Comparison of ENCODE assay signal across 8 cellular contexts in genomic region chr2:61658841-61659780, GRCh38.
DNase-seq lines count a peak whose midpoint lies in the region; ATAC-seq and TF ChIP-seq lines count a peak whose summit lies in the region.

No MANE protein-coding gene starts in this region.

- ATAC-seq in lung (ENCODE audit: insufficient read depth, low FRiP score) (peak; percentile 58), HG02571 (IDR thresholded peaks at IDR 0.05; ENCODE audit: unreplicated experiment) (no peak), HG03139 (IDR thresholded peaks at IDR 0.05; ENCODE audit: unreplicated experiment) (no peak), HG02798 (IDR thresholded peaks at IDR 0.05; ENCODE audit: poor library complexity, unreplicated experiment) (no peak)

- peak overlapping the region; percentile 58 for H3K4me3 ChIP-seq in ACC112 (ENCODE audit: low read depth, low read length)
- H3K4me3 ChIP-seq in choroid plexus epithelial cell (ENCODE audit: low read depth, low read length), result no peak overlapping the region
- no peak overlapping the region for H3K4me3 ChIP-seq in lung

- H2AFZ ChIP-seq in ACC112 (ENCODE audit: low read length, unreplicated experiment), result peak overlapping the region; percentile 96

- no peaks in the 10 kb centered on the region for H3K9me3 ChIP-seq in lung (ENCODE audit: control insufficient read depth in 2 of 2, insufficient read depth in 1 of 2, low read length in 1 of 2)

- H3K4me1 ChIP-seq in ACC112 (ENCODE audit: control insufficient read depth, insufficient read depth, low read length, unreplicated experiment), result peaks cover 12% of the 10 kb centered on the region
- H3K4me1 ChIP-seq in lung (ENCODE audit: control insufficient read depth in 2 of 2, insufficient read depth in 2 of 2, low read length in 2 of 2), result peaks cover 1 to 2% of the 10 kb centered on the region in 2 donors

- peak; percentile 66 for DNase-seq in GM10248 (ENCODE audit: extremely low spot score)
- DNase-seq in NCI-H460 (ENCODE audit: extremely low read depth, low read depth), result peak; percentile 48
- DNase-seq in choroid plexus epithelial cell (ENCODE audit: low read depth), result peak; percentile 68
- no peak for DNase-seq in lung (ENCODE audit: low spot score)

- WGBS in lung, 2 donors, result 56 to 72% methylated on average over 3 of the region's 3 CpGs

- no peaks in the 10 kb centered on the region for H3K27me3 ChIP-seq in ACC112 (ENCODE audit: insufficient read depth, low read length)
- H3K27me3 ChIP-seq in lung (ENCODE audit: control insufficient read depth, insufficient read depth), result no peaks in the 10 kb centered on the region

- TF ChIP-seq CTCF in GM10248 (IDR thresholded peaks at IDR 0.05; ENCODE audit: control extremely low read depth, extremely low read depth, low read depth, missing control alignments), result peak; percentile 56
- TF ChIP-seq CTCF in choroid plexus epithelial cell (conservative IDR thresholded peaks at IDR 0.05; ENCODE audit: low read depth, low read length), result peak; percentile 70
- TF ChIP-seq CTCF in lung (IDR thresholded peaks at IDR 0.05; ENCODE audit: control extremely low read depth, extremely low read depth), result peak; percentile 11

- H3K27ac ChIP-seq in ACC112 (ENCODE audit: low read depth, low read length) (peak overlapping the region; percentile 53), lung (ENCODE audit: low read depth in 1 of 2, low read length in 1 of 2) (peak overlapping the region in 1 of 2 donors; percentile 85)

- POLR2A ChIA-PET in GM10248 (lab: Yijun Ruan, JAX), result no interaction called here

- H3K36me3 ChIP-seq in ACC112 (ENCODE audit: insufficient read depth, low read length), result no peaks in the 10 kb centered on the region
- no peaks in the 10 kb centered on the region for H3K36me3 ChIP-seq in lung (ENCODE audit: control insufficient read depth in 2 of 2, insufficient read depth in 2 of 2, low read length in 2 of 2)

- CTCF ChIA-PET in GM10248 (lab: Yijun Ruan, JAX), result interaction anchor here (0.6 to 4.8 kb wide), 14 partner anchors 10 to 653 kb away, joined by 3 to 42 read pairs (median 4); no protein-coding TSS in a partner anchor

- no peaks in the 10 kb centered on the region for H3K79me2 ChIP-seq in ACC112 (ENCODE audit: control insufficient read depth, insufficient read depth, low read length, unreplicated experiment)

Comparison
In these comparisons a context has a peak if more than half of its experiments do, and no peak if none do; other contexts are left out.
1. CTCF ChIP-seq: peak in every context shown above with its lines; median percentile 70 in choroid plexus epithelial cell; 56 in GM10248; 11 in lung.